ENCODE assay signal across 11 cellular contexts in genomic region chr21:35190201-35190701, GRCh38.
A peak's percentile ranks its signal among the peaks of the same experiment; 100 is the strongest.
DNase-seq lines count a peak whose midpoint lies in the region; ATAC-seq and TF ChIP-seq lines count a peak whose summit lies in the region.
"Had no signal": no experiment of that assay in that cellular context is flagged by ENCODE, and none has a peak within 500 bp of the region (broad histone marks: within the 10 kb centered on the region; RNA-seq: fewer than 3 reads in every experiment).

No MANE protein-coding gene starts in this region.

- TF ChIP-seq CTCF in hepatocyte (IDR thresholded peaks at IDR 0.05; ENCODE audit: poor library complexity): no peak
- TF ChIP-seq CTCF in A673 (conservative IDR thresholded peaks at IDR 0.05; ENCODE audit: low read depth, low read length): no peak

- WGBS in hepatocyte (ENCODE audit: low lambda C conversion rate, missing lambda C conversion rate): 62% methylated on average over 5 of the region's 5 CpGs

- H3K27me3 ChIP-seq in hepatocyte (no peaks in the 10 kb centered on the region), A673 (replicated peaks; ENCODE audit: insufficient read depth, low read depth, low read length, poor library complexity) (peaks cover 5% of the 10 kb centered on the region)

- H4K20me1 ChIP-seq in hepatocyte (ENCODE audit: insufficient read depth, poor library complexity, severe bottlenecking): no peaks in the 10 kb centered on the region

- no peaks in the 10 kb centered on the region for H3K9me2 ChIP-seq in hepatocyte (replicated peaks; ENCODE audit: insufficient read depth)

- POLR2A ChIA-PET in A673 (lab: Charles Lee; ENCODE audit: low non-redundant PET): no interaction called here

- no peaks in the 10 kb centered on the region for H3K36me3 ChIP-seq in hepatocyte (replicated peaks; ENCODE audit: insufficient read depth, low read depth)
- no peaks in the 10 kb centered on the region for H3K36me3 ChIP-seq in A673 (ENCODE audit: insufficient read depth, low read length, poor library complexity, severe bottlenecking)

- H3K4me3 ChIP-seq in hepatocyte: no peak overlapping the region
- no peak overlapping the region for H3K4me3 ChIP-seq in A673 (ENCODE audit: low read depth, low read length, poor library complexity, severe bottlenecking)

- H3K9me3 ChIP-seq in hepatocyte (ENCODE audit: low read depth) (no peaks in the 10 kb centered on the region), A673 (ENCODE audit: low read depth, low read length, poor library complexity, severe bottlenecking) (no peaks in the 10 kb centered on the region)

- H3K4me2 ChIP-seq in hepatocyte: no peak overlapping the region

- CTCF ChIA-PET in A673 (lab: Charles Lee): no interaction called here

- H3K27ac ChIP-seq in hepatocyte: no peak overlapping the region
- no peak overlapping the region for H3K27ac ChIP-seq in A673 (ENCODE audit: low read depth, low read length, poor library complexity, severe bottlenecking)
- H3K27ac ChIP-seq: VCaP had no signal

- peaks cover 15% of the 10 kb centered on the region for H3K4me1 ChIP-seq in hepatocyte (ENCODE audit: insufficient read depth)
- no peaks in the 10 kb centered on the region for H3K4me1 ChIP-seq in A673 (ENCODE audit: insufficient read depth, low read length, poor library complexity, severe bottlenecking)

- BruUV-seq in A673 (replicated peaks; lab: Mats Ljungman, UMichigan): no TSS peak

- peak; percentile 10 for DNase-seq in DMS53 treated with DMSO at 0.1 percent for 48 hours (lab: John Stamatoyannopoulos, UW; ENCODE audit: unreplicated experiment)
- peak; percentile 21 for DNase-seq in hepatocyte (ENCODE audit: low spot score)
- DNase-seq in A673 (ENCODE audit: low spot score): no peak
- DNase-seq in activated effector memory CD4-positive, alpha-beta T cell treated with anti-CD3 and anti-CD28 coated beads, Interleukin-2, amount 50 U/mL, for 16 hours: no peak
- DNase-seq in left ventricle myocardium superior: no peak
- DNase-seq: NCI-H1417; stimulated activated CD4-positive, alpha-beta T cell treated with anti-CD3 and anti-CD28 coated beads, Interleukin-2, amount 100 ng/mL, for 24 hours had no signal

- no peak overlapping the region for H2AFZ ChIP-seq in hepatocyte

- peak; percentile 12 for ATAC-seq in HG02642 (IDR thresholded peaks at IDR 0.05; ENCODE audit: poor library complexity, unreplicated experiment)
- peak; percentile 37 for ATAC-seq in SK-N-SH treated with all-trans-retinoic acid at 6 μM for 48 hours
- no peak for ATAC-seq in GM19023 (IDR thresholded peaks at IDR 0.05; ENCODE audit: unreplicated experiment)
- ATAC-seq in left ventricle myocardium superior: no peak

- intact Hi-C loops in A673 (cut with micrococcal nuclease; ENCODE audit: unreplicated experiment) (no loop called here), left ventricle myocardium superior (cut with micrococcal nuclease) (no loop called here)

- no peaks in the 10 kb centered on the region for H3K79me2 ChIP-seq in hepatocyte

TF ChIP-seq in SK-N-SH treated with all-trans-retinoic acid at 6 μM for 48 hours, 23 proteins besides CTCF, POLR2A, EP300 and RAD21:
- TF ChIP-seq PATZ1 (CRISPR knock-in tag; IDR thresholded peaks at IDR 0.05; ENCODE audit: borderline replicate concordance): no peak
- no peak for TF ChIP-seq CSDC2 (CRISPR knock-in tag; IDR thresholded peaks at IDR 0.05)
- TF ChIP-seq ARNTL (CRISPR knock-in tag; IDR thresholded peaks at IDR 0.05; ENCODE audit: borderline replicate concordance, low read depth): no peak
- TF ChIP-seq OSR1 (CRISPR knock-in tag; IDR thresholded peaks at IDR 0.05): no peak
- TF ChIP-seq CSRNP3 (CRISPR knock-in tag; IDR thresholded peaks at IDR 0.05): no peak
- no peak for TF ChIP-seq GLIS3 (CRISPR knock-in tag; IDR thresholded peaks at IDR 0.05)
- TF ChIP-seq ZFP30 (CRISPR knock-in tag; IDR thresholded peaks at IDR 0.05): no peak
- TF ChIP-seq ZNF565 (CRISPR knock-in tag; conservative IDR thresholded peaks at IDR 0.05; ENCODE audit: low read depth): no peak
- no peak for TF ChIP-seq CREB5 (CRISPR knock-in tag; IDR thresholded peaks at IDR 0.05; ENCODE audit: low read depth)
- no peak for TF ChIP-seq ZC3H10 (CRISPR knock-in tag; IDR thresholded peaks at IDR 0.05)
- TF ChIP-seq TSHZ2 (CRISPR knock-in tag; IDR thresholded peaks at IDR 0.05): no peak
- TF ChIP-seq ESRRG (CRISPR knock-in tag; IDR thresholded peaks at IDR 0.05): no peak
- TF ChIP-seq BACH2 (CRISPR knock-in tag; IDR thresholded peaks at IDR 0.05; ENCODE audit: borderline replicate concordance): no peak

Comparison
In these comparisons a context has a peak if more than half of its experiments do, and no peak if none do; other contexts are left out.
1. DNase-seq: peak in DMS53 treated with DMSO at 0.1 percent for 48 hours (single experiment) and hepatocyte (single experiment); none in A673 (single experiment), activated effector memory CD4-positive, alpha-beta T cell treated with anti-CD3 and anti-CD28 coated beads, Interleukin-2, amount 50 U/mL, for 16 hours (single experiment) and left ventricle myocardium superior (single experiment).
2. ATAC-seq: peak in HG02642 (single experiment) and SK-N-SH treated with all-trans-retinoic acid at 6 μM for 48 hours (single experiment); none in GM19023 (single experiment) and left ventricle myocardium superior (single experiment).